Comparison of ENCODE assay signal across 15 cellular contexts in the genomic region with DNA sequence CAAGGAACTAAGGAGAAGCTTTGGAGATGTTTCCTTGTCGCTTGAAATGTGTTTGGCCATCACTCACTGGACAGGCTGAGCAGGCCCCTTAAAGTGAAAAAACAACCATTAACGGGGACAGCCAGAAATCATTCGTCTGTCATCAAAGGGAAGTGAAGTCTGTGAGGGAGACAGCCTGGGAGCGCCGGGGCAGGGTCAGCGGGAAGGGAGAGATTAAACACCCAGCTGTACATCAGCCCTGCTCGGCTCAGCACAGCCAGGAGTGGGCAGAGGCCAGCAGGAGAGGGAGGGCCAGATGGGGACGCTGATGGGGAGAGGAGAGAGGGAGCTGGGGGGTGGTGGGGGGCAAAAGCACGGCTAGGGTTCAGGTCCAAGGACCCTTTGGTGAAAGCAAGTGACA.
A peak's percentile ranks its signal among the peaks of the same experiment; 100 is the strongest.
DNase-seq lines count a peak whose midpoint lies in the region; ATAC-seq lines count a peak whose summit lies in the region.
"Had no signal": no experiment of that assay in that cellular context is flagged by ENCODE, and none has a peak within 500 bp of the region (broad histone marks: within the 10 kb centered on the region; RNA-seq: fewer than 3 reads in every experiment).

No MANE protein-coding gene starts in this region.

- H3K36me3 Mint-ChIP-seq in stimulated activated memory B cell treated with anti-CD40 and anti-IgM and Interleukin-4, amounts not matched to agents 10 μg/mL and 1 μg/mL and 100 μg/mL, for 72 hours: no peaks in the 10 kb centered on the region

- no peak overlapping the region for H3K4me3 Mint-ChIP-seq in stimulated activated memory B cell treated with anti-CD40 and anti-IgM and Interleukin-4, amounts not matched to agents 10 μg/mL and 1 μg/mL and 100 μg/mL, for 72 hours
- H3K4me3 Mint-ChIP-seq: CD4-positive, CD25-positive, alpha-beta regulatory T cell; H9 had no signal

- H3K4me1 Mint-ChIP-seq in stimulated activated memory B cell treated with anti-CD40 and anti-IgM and Interleukin-4, amounts not matched to agents 10 μg/mL and 1 μg/mL and 100 μg/mL, for 72 hours: peaks cover 19% of the 10 kb centered on the region

- H3K27me3 Mint-ChIP-seq in stimulated activated memory B cell treated with anti-CD40 and anti-IgM and Interleukin-4, amounts not matched to agents 10 μg/mL and 1 μg/mL and 100 μg/mL, for 72 hours: no peaks in the 10 kb centered on the region
- H3K27me3 Mint-ChIP-seq: CD4-positive, CD25-positive, alpha-beta regulatory T cell had no signal

- peak overlapping the region; percentile 5 for H3K27ac Mint-ChIP-seq in stimulated activated memory B cell treated with anti-CD40 and anti-IgM and Interleukin-4, amounts not matched to agents 10 μg/mL and 1 μg/mL and 100 μg/mL, for 72 hours
- H3K27ac Mint-ChIP-seq: CD4-positive, CD25-positive, alpha-beta regulatory T cell; H9 had no signal

- ATAC-seq in stimulated activated memory B cell treated with anti-CD40 and anti-IgM and Interleukin-4, amounts not matched to agents 10 μg/mL and 1 μg/mL and 100 μg/mL, for 72 hours: no peak
- no peak for ATAC-seq in GM19023 (IDR thresholded peaks at IDR 0.05; ENCODE audit: unreplicated experiment)

- no peaks in the 10 kb centered on the region for H3K9me3 Mint-ChIP-seq in stimulated activated memory B cell treated with anti-CD40 and anti-IgM and Interleukin-4, amounts not matched to agents 10 μg/mL and 1 μg/mL and 100 μg/mL, for 72 hours
- H3K9me3 Mint-ChIP-seq: H9 had no signal

- DNase-seq in NCI-H524 (lab: John Stamatoyannopoulos, UW) (peak; percentile 56 to 79), NCI-H524 treated with DMSO at 0.1 percent for 48 hours (lab: John Stamatoyannopoulos, UW) (no peak), NCI-H82 (lab: John Stamatoyannopoulos, UW) (peak; percentile 75), left kidney (ENCODE audit: low read depth, low spot score) (peak; percentile 84), COR-L47 (lab: John Stamatoyannopoulos, UW) (no peak)
- DNase-seq: 8988T; Calu3; CD4-positive, CD25-positive, alpha-beta regulatory T cell; DMS153; DMS79 treated with DMSO at 0.1 percent for 48 hours; EL; GOT3; H9 had no signal

Comparison
In these comparisons a context has a peak if more than half of its experiments do, and no peak if none do; other contexts are left out.
1. DNase-seq: peak in NCI-H524 (2 of 2), NCI-H82 (single experiment) and left kidney (single experiment); none in NCI-H524 treated with DMSO at 0.1 percent for 48 hours (single experiment) and COR-L47 (single experiment).